Comparison of ENCODE assay signal across 9 cellular contexts in the genomic region with DNA sequence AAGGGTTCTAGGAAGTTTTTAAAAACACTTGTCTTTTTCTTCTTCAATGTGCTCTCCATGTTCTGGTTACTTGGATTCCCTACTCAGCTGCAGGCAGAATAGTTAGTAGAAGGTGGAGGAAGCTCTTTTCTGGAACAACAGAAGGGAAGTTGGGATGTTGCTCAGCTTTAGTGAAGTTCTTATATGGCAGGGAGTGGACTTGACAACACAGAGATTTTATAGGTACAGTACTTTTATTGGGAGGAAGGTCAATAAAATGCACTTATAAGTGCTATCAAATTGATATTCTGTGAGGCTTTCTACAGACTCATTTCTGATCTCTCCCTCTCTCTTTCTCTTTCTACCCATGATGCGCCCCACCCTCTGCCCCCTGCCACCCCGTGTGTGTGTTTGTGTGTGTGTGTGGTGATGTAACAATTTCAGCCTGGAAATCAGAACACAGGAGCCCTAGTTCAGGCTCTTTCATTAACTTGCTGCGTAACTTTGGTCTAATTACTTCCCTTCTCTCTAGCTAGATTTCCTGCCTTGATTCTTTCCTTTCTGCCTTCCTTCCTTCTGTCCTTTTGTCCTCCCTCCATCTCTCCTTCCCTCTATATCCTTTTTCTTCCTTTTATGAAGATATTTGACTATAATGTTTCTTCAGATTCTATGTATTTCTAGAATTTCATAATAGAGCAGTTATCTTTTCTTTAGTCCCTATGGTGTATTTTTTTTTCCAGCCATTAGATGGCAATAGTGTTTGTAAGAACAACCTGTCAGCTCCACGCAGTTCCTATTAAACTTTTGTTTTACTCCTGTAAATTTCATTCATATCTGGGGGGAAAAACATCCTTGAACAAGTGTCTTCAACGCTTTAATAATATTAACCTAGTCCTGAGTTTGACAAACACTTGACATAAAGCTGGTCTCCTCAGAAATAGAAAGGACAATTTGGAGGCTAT. TPM values are rescaled to one million over a fixed set of nuclear protein-coding genes. Genes with fewer than 3 reads are reported as not detected.
A peak's percentile ranks its signal among the peaks of the same experiment; 100 is the strongest.
DNase-seq lines count a peak whose midpoint lies in the region; ATAC-seq and TF ChIP-seq lines count a peak whose summit lies in the region.
"Had no signal": no experiment of that assay in that cellular context is flagged by ENCODE, and none has a peak within 500 bp of the region (broad histone marks: within the 10 kb centered on the region; RNA-seq: fewer than 3 reads in every experiment).

No MANE protein-coding gene starts in this region.

- peak; percentile 18 for TF ChIP-seq CTCF in psoas muscle (IDR thresholded peaks at IDR 0.05)
- TF ChIP-seq CTCF in glutamatergic neuron (IDR thresholded peaks at IDR 0.05; ENCODE audit: partially characterized antibody, unreplicated experiment): no peak
- no peak for TF ChIP-seq CTCF in sigmoid colon (IDR thresholded peaks at IDR 0.05)

- no peak overlapping the region for H3K27ac Mint-ChIP-seq in glutamatergic neuron (ENCODE audit: unreplicated experiment)

- H3K27ac ChIP-seq in psoas muscle (no peak overlapping the region), sigmoid colon (peak overlapping the region in 1 of 4 donors; percentile 27)

- no peaks in the 10 kb centered on the region for H3K9me3 Mint-ChIP-seq in glutamatergic neuron (ENCODE audit: unreplicated experiment)

- no peak for TF ChIP-seq EP300 in sigmoid colon (IDR thresholded peaks at IDR 0.05)

- 39 to 59% (median 50%) methylated on average over 5 of the region's 5 CpGs for WGBS in psoas muscle, 3 donors
- 3 to 42% methylated on average over 5 of the region's 5 CpGs for WGBS in sigmoid colon, 2 donors

- H3K36me3 Mint-ChIP-seq in glutamatergic neuron (ENCODE audit: unreplicated experiment): no peaks in the 10 kb centered on the region
- H3K36me3 Mint-ChIP-seq: CD4-positive, CD25-positive, alpha-beta regulatory T cell had no signal

- TF ChIP-seq POLR2A in sigmoid colon (IDR thresholded peaks at IDR 0.05): no peak

- H3K27me3 ChIP-seq in psoas muscle (ENCODE audit: insufficient read depth in 3 of 3, low read length in 2 of 3) (peaks cover 0 to 25% (median 0%) of the 10 kb centered on the region in 3 donors), sigmoid colon (no peaks in the 10 kb centered on the region)

- H3K27me3 Mint-ChIP-seq in glutamatergic neuron (ENCODE audit: unreplicated experiment): peaks cover 2% of the 10 kb centered on the region

- no peaks in the 10 kb centered on the region for H3K9me3 ChIP-seq in psoas muscle
- H3K9me3 ChIP-seq in sigmoid colon: no peaks in the 10 kb centered on the region

- no peak overlapping the region for H3K4me3 ChIP-seq in psoas muscle
- H3K4me3 ChIP-seq in sigmoid colon: no peak overlapping the region

- no peak overlapping the region for H3K4me3 Mint-ChIP-seq in glutamatergic neuron (ENCODE audit: unreplicated experiment)

- peak; percentile 21 for DNase-seq in SIG-M5 treated with dmso at 0.1 percent for 504 hours (lab: John Stamatoyannopoulos, UW; ENCODE audit: unreplicated experiment)
- DNase-seq in SIG-M5 (lab: John Stamatoyannopoulos, UW): no peak
- DNase-seq in LoVo (ENCODE audit: low spot score): peak; percentile 2
- DNase-seq in dedifferentiated amniotic fluid mesenchymal stem cell (ENCODE audit: extremely low spot score): peak; percentile 21
- no peak for DNase-seq in psoas muscle
- DNase-seq in glutamatergic neuron: no peak
- DNase-seq in sigmoid colon: no peak

- intact Hi-C loops in psoas muscle (cut with DNase I): no loop called here
- intact Hi-C loops in sigmoid colon (cut with DNase I): no loop called here

- ATAC-seq in psoas muscle (no peak), GM18868 (IDR thresholded peaks at IDR 0.05; ENCODE audit: unreplicated experiment) (no peak)

- H3K4me1 ChIP-seq in psoas muscle (no peaks in the 10 kb centered on the region), sigmoid colon (no peaks in the 10 kb centered on the region)

- H3K36me3 ChIP-seq in psoas muscle (ENCODE audit: insufficient read depth in 1 of 2, low read depth in 1 of 2) (no peaks in the 10 kb centered on the region), sigmoid colon (peaks cover 0 to 23% (median 0%) of the 10 kb centered on the region in 4 donors)

- no peaks in the 10 kb centered on the region for H3K4me1 Mint-ChIP-seq in glutamatergic neuron (ENCODE audit: low read depth, unreplicated experiment)

RNA-seq across cellular contexts. Expression of a gene that starts 37.1 kb away (rescaled TPM):
- 1 to 10 TPM in 1 of 4 donors, under 1 TPM in 3; 0.19 to 1.6 (median 0.49) TPM for total RNA-seq in psoas muscle
- polyA plus RNA-seq in psoas muscle: under 1 TPM; 0.21 to 0.57 (median 0.25) TPM
- total RNA-seq in glutamatergic neuron (ENCODE audit: unreplicated experiment): 2.2 TPM
- 100 to 1,000 TPM in 2 of 4 donors, 10 to 100 TPM in 2; 78.2 to 152 (median 115) TPM for total RNA-seq in sigmoid colon
- 10 to 100 TPM; 10.2 to 58.4 (median 15.0) TPM for polyA plus RNA-seq in sigmoid colon
- total RNA-seq: CD4-positive, CD25-positive, alpha-beta regulatory T cell had no signal
- polyA plus RNA-seq: CD4-positive, CD25-positive, alpha-beta regulatory T cell had no signal

Comparison
In these comparisons a context has a peak if more than half of its experiments do, and no peak if none do; other contexts are left out.
1. DNase-seq: peak in SIG-M5 treated with dmso at 0.1 percent for 504 hours (single experiment), LoVo (single experiment) and dedifferentiated amniotic fluid mesenchymal stem cell (single experiment); none in SIG-M5 (single experiment), psoas muscle (0 of 2), glutamatergic neuron (single experiment) and sigmoid colon (single experiment).
2. RNA of a gene that starts 37.1 kb away (total RNA-seq): 78.2 to 152 TPM in sigmoid colon; 2.2 TPM in glutamatergic neuron (single experiment) and 0.19 to 1.6 TPM in psoas muscle; every median in the first group is over 10 times any median in the second.